Comparison of ENCODE assay signal across 16 cellular contexts in the genomic region with DNA sequence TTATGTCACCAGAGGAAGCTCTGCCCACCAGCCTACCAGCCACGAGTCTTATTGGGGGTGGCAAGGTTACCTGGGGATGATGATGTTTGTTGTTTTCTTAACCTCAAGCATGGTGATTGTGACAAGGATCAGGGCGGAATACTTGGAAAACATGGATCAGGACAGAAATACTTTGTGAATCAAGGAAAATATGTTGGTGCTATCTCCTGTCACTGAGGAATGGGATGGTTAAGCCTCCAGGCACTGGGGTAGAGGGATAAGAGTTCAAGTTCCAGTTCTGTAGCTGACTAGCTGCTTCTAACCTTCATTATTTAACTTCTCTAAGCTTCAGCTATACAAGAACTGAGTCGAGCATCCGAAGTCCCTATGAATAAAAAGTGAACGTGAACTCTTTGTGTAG.
DNase-seq lines count a peak whose midpoint lies in the region; ATAC-seq, FAIRE-seq and TF ChIP-seq lines count a peak whose summit lies in the region.
"Had no signal": no experiment of that assay in that cellular context is flagged by ENCODE, and none has a peak within 500 bp of the region (broad histone marks: within the 10 kb centered on the region; RNA-seq: fewer than 3 reads in every experiment).

No MANE protein-coding gene starts in this region.

- no peak overlapping the region for H3K4me3 Mint-ChIP-seq in astrocyte (ENCODE audit: unreplicated experiment)
- no peak overlapping the region for H3K4me3 Mint-ChIP-seq in memory B cell
- H3K4me3 Mint-ChIP-seq in activated T-cell treated with anti-CD3 and anti-CD28 coated beads, Interleukin-2, amount 50 U/mL, for 24 hours, result no peak overlapping the region
- H3K4me3 Mint-ChIP-seq: CD8-positive, alpha-beta T cell had no signal

- H3K27ac Mint-ChIP-seq in astrocyte (ENCODE audit: unreplicated experiment), result no peak overlapping the region
- H3K27ac Mint-ChIP-seq in memory B cell, result peak overlapping the region; percentile 92
- no peak overlapping the region for H3K27ac Mint-ChIP-seq in activated T-cell treated with anti-CD3 and anti-CD28 coated beads, Interleukin-2, amount 50 U/mL, for 24 hours
- H3K27ac Mint-ChIP-seq: CD8-positive, alpha-beta T cell had no signal

- no peaks in the 10 kb centered on the region for H3K27me3 ChIP-seq in astrocyte (ENCODE audit: insufficient read depth, low read length)
- H3K27me3 ChIP-seq: MG63, Peyer's patch had no signal

- no peaks in the 10 kb centered on the region for H3K79me2 ChIP-seq in astrocyte (ENCODE audit: insufficient read depth, low read length)

- DNase-seq in G401 (ENCODE audit: low spot score), result peak; percentile 47
- DNase-seq in astrocyte (ENCODE audit: low read depth), result no peak
- DNase-seq in memory B cell (ENCODE audit: low spot score in 2 of 2), result no peak
- DNase-seq in substantia nigra (lab: John Stamatoyannopoulos, UW), result no peak
- no peak for DNase-seq in activated T-cell treated with anti-CD3 and anti-CD28 coated beads, Interleukin-2, amount 50 U/mL, for 24 hours
- no peak for DNase-seq in retina
- DNase-seq: CD8-positive, alpha-beta T cell; H7; MG63; NCI-H1105 treated with DMSO at 0.1 percent for 48 hours; NCI-H187; NCI-H446; Peyer's patch; Right ventricle myocardium superior had no signal

- H3K4me1 Mint-ChIP-seq in astrocyte (ENCODE audit: low read depth, unreplicated experiment) (peaks cover 8% of the 10 kb centered on the region), memory B cell (peaks cover 15% of the 10 kb centered on the region)
- no peaks in the 10 kb centered on the region for H3K4me1 Mint-ChIP-seq in activated T-cell treated with anti-CD3 and anti-CD28 coated beads, Interleukin-2, amount 50 U/mL, for 24 hours (ENCODE audit: low read depth)

- no peak overlapping the region for H2AFZ ChIP-seq in astrocyte (ENCODE audit: low read depth, low read length)

- H4K20me1 ChIP-seq in astrocyte (ENCODE audit: insufficient read depth, low read length), result no peaks in the 10 kb centered on the region

- H3K27me3 Mint-ChIP-seq in astrocyte (ENCODE audit: low read depth, unreplicated experiment) (peaks cover 11% of the 10 kb centered on the region), memory B cell (peaks cover 6% of the 10 kb centered on the region)
- H3K27me3 Mint-ChIP-seq in activated T-cell treated with anti-CD3 and anti-CD28 coated beads, Interleukin-2, amount 50 U/mL, for 24 hours, result no peaks in the 10 kb centered on the region

- no peak overlapping the region for H3K27ac ChIP-seq in astrocyte (ENCODE audit: low read depth, low read length)
- peak overlapping the region; percentile 90 for H3K27ac ChIP-seq in substantia nigra (ENCODE audit: low read depth, low read length, poor library complexity, severe bottlenecking)

- no peaks in the 10 kb centered on the region for H3K36me3 ChIP-seq in astrocyte (ENCODE audit: insufficient read depth, low read length)
- H3K36me3 ChIP-seq: MG63, Peyer's patch had no signal

- peak; percentile 59 for FAIRE-seq in astrocyte (lab: Jason Lieb, UNC)

- TF ChIP-seq CTCF in astrocyte (IDR thresholded peaks at IDR 0.05; ENCODE audit: insufficient read depth, low read depth, low read length), result no peak

- no peak overlapping the region for H3K4me2 ChIP-seq in astrocyte (ENCODE audit: low read length)

- in situ Hi-C loops in G401 (cut with HindIII; ENCODE audit: low sequenced_read_pairs), result no loop called here

- H3K9me3 Mint-ChIP-seq in astrocyte (ENCODE audit: unreplicated experiment) (peaks cover 4% of the 10 kb centered on the region), memory B cell (no peaks in the 10 kb centered on the region)
- no peaks in the 10 kb centered on the region for H3K9me3 Mint-ChIP-seq in activated T-cell treated with anti-CD3 and anti-CD28 coated beads, Interleukin-2, amount 50 U/mL, for 24 hours
- H3K9me3 Mint-ChIP-seq: CD8-positive, alpha-beta T cell had no signal

- H3K9me3 ChIP-seq in astrocyte (ENCODE audit: insufficient read depth, low read depth, low read length), result no peaks in the 10 kb centered on the region
- H3K9me3 ChIP-seq: MG63, Peyer's patch had no signal

- no peak for ATAC-seq in memory B cell (ENCODE audit: low read depth)
- ATAC-seq in GM21717 (IDR thresholded peaks at IDR 0.05; ENCODE audit: unreplicated experiment), result no peak
- ATAC-seq in GM18511 (IDR thresholded peaks at IDR 0.05; ENCODE audit: unreplicated experiment), result no peak
- ATAC-seq: CD8-positive, alpha-beta T cell had no signal

- H3K36me3 Mint-ChIP-seq in astrocyte (ENCODE audit: low read depth, unreplicated experiment), result no peaks in the 10 kb centered on the region
- no peaks in the 10 kb centered on the region for H3K36me3 Mint-ChIP-seq in memory B cell
- no peaks in the 10 kb centered on the region for H3K36me3 Mint-ChIP-seq in activated T-cell treated with anti-CD3 and anti-CD28 coated beads, Interleukin-2, amount 50 U/mL, for 24 hours (ENCODE audit: low read depth)
- H3K36me3 Mint-ChIP-seq: CD8-positive, alpha-beta T cell had no signal

- no peak overlapping the region for H3K9ac ChIP-seq in astrocyte (ENCODE audit: low read length)

- no peak overlapping the region for H3K4me3 ChIP-seq in astrocyte (ENCODE audit: insufficient read depth, low read depth, low read length)
- H3K4me3 ChIP-seq: MG63, Peyer's patch had no signal

- peaks cover 24% of the 10 kb centered on the region for H3K4me1 ChIP-seq in astrocyte (ENCODE audit: insufficient read depth, low read length)
- H3K4me1 ChIP-seq: Peyer's patch had no signal
